In the genomic region with DNA sequence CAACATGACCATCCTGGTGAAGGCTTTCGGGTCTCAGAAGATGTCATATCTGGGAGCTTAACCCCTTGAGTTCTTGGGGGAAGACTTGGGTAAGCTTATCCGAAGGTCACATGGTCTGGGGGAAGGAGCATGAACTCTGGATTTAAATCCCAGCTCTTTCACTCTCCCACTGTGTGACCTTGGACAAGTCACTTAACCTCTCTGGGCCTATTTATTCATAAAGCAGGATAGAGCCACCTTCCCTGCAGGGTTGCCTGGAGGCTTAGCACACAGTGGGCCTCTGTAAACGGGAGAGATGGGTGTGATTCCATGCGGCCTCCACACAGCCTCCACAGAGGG, we compare ENCODE assay signal across 16 cellular contexts. TPM values are rescaled to one million over a fixed set of nuclear protein-coding genes. Genes with fewer than 3 reads are reported as not detected.
DNase-seq lines count a peak whose midpoint lies in the region; ATAC-seq and TF ChIP-seq lines count a peak whose summit lies in the region.
"Had no signal": no experiment of that assay in that cellular context is flagged by ENCODE, and none has a peak within 500 bp of the region (broad histone marks: within the 10 kb centered on the region; RNA-seq: fewer than 3 reads in every experiment).

No MANE protein-coding gene starts in this region.

- H3K4me1 ChIP-seq in right atrium auricular region (peaks cover 0 to 29% of the 10 kb centered on the region in 2 donors), hepatocyte (ENCODE audit: insufficient read depth) (peaks cover 6% of the 10 kb centered on the region), rectal smooth muscle tissue (ENCODE audit: control insufficient read depth, insufficient read depth, low read length) (peaks cover 27% of the 10 kb centered on the region)

- no peaks in the 10 kb centered on the region for H3K9me2 ChIP-seq in hepatocyte (replicated peaks; ENCODE audit: insufficient read depth)

- H3K36me3 ChIP-seq in right atrium auricular region = no peaks in the 10 kb centered on the region
- H3K36me3 ChIP-seq in hepatocyte (replicated peaks; ENCODE audit: insufficient read depth, low read depth) = no peaks in the 10 kb centered on the region
- H3K36me3 ChIP-seq in rectal smooth muscle tissue (ENCODE audit: control insufficient read depth, insufficient read depth, low read length) = no peaks in the 10 kb centered on the region
- H3K36me3 ChIP-seq: upper lobe of left lung had no signal

- H3K4me3 ChIP-seq in right atrium auricular region (no peak overlapping the region), hepatocyte (no peak overlapping the region), rectal smooth muscle tissue (ENCODE audit: low read length) (no peak overlapping the region)
- H3K4me3 ChIP-seq: SK-N-MC, upper lobe of left lung had no signal

- no peaks in the 10 kb centered on the region for H3K27me3 ChIP-seq in right atrium auricular region
- H3K27me3 ChIP-seq in hepatocyte = no peaks in the 10 kb centered on the region
- H3K27me3 ChIP-seq in rectal smooth muscle tissue (ENCODE audit: control insufficient read depth, insufficient read depth, low read length) = no peaks in the 10 kb centered on the region
- H3K27me3 ChIP-seq: upper lobe of left lung had no signal

- no peak overlapping the region for H2AFZ ChIP-seq in hepatocyte

- no peak for ATAC-seq in left ventricle myocardium superior

- H4K20me1 ChIP-seq in hepatocyte (ENCODE audit: insufficient read depth, poor library complexity, severe bottlenecking) = no peaks in the 10 kb centered on the region

- TF ChIP-seq CTCF in right atrium auricular region (IDR thresholded peaks at IDR 0.05) = no peak
- no peak for TF ChIP-seq CTCF in hepatocyte (IDR thresholded peaks at IDR 0.05; ENCODE audit: poor library complexity)

- intact Hi-C loops in left ventricle myocardium superior (cut with micrococcal nuclease) = loop anchor here (2.0 kb wide), 1 partner anchor 69 kb away; no protein-coding TSS in a partner anchor

- H3K27ac ChIP-seq in right atrium auricular region (peak overlapping the region; percentile 85), hepatocyte (peak overlapping the region; percentile 69), rectal smooth muscle tissue (ENCODE audit: low read depth, low read length) (peak overlapping the region; percentile 79)
- H3K27ac ChIP-seq: SK-N-MC had no signal

- DNase-seq in right atrium auricular region (ENCODE audit: low spot score) (no peak), left ventricle myocardium superior (no peak), hepatocyte (ENCODE audit: low spot score) (no peak), NCI-H1092 treated with DMSO at 0.1 percent for 48 hours (lab: John Stamatoyannopoulos, UW) (no peak), kidney tubule cell (ENCODE audit: low spot score) (no peak), T-helper 9 cell (no peak), A172 (ENCODE audit: low spot score) (no peak)
- DNase-seq: activated effector memory CD4-positive, alpha-beta T cell treated with anti-CD3 and anti-CD28 coated beads, Interleukin-2, amount 50 U/mL, for 16 hours; H9; KG1; NCI-H524 treated with DMSO at 0.1 percent for 48 hours; OCI-M1; stimulated activated CD4-positive, alpha-beta T cell treated with anti-CD3 and anti-CD28 coated beads, Interleukin-4, amount 100 ng/mL, for 4 hours had no signal

- H3K9me3 ChIP-seq in right atrium auricular region = no peaks in the 10 kb centered on the region
- no peaks in the 10 kb centered on the region for H3K9me3 ChIP-seq in hepatocyte (ENCODE audit: low read depth)
- H3K9me3 ChIP-seq: upper lobe of left lung had no signal

- no peak overlapping the region for H3K9ac ChIP-seq in rectal smooth muscle tissue (ENCODE audit: low read length)

- no peaks in the 10 kb centered on the region for H3K79me2 ChIP-seq in hepatocyte

- WGBS in hepatocyte (ENCODE audit: low lambda C conversion rate, missing lambda C conversion rate) = 77% methylated on average over 4 of the region's 4 CpGs

- H3K4me2 ChIP-seq in hepatocyte = no peak overlapping the region

RNA-seq across cellular contexts. Expression of a gene that starts 8.2 kb away (rescaled TPM):
- 10 to 100 TPM; 49.3 to 52.2 TPM for total RNA-seq in right atrium auricular region
- total RNA-seq in left ventricle myocardium superior = 54.9 TPM
- 33.0 and 48.3 TPM in 2 replicates for total RNA-seq in hepatocyte
- polyA plus RNA-seq in hepatocyte = 40.4 and 48.2 TPM in 2 replicates
- 9.2 and 11.0 TPM in 2 replicates for total RNA-seq in A172 (2014; rRNA removed; shearing (Covaris generic))
